1 cellular context compared by ENCODE assay signal in genomic region chr6:32255212-32256153, GRCh38.
A peak's percentile ranks its signal among the peaks of the same experiment; 100 is the strongest.
TF ChIP-seq lines count a peak whose summit lies in the region.

No MANE protein-coding gene starts in this region.

TF ChIP-seq in K562, 482 proteins besides CTCF, POLR2A, EP300 and RAD21 (continued from another document and continues in another):
- TF ChIP-seq CHD7 (IDR thresholded peaks at IDR 0.05; ENCODE audit: low read depth, low read length) (no peak), AFF1 (IDR thresholded peaks at IDR 0.05; ENCODE audit: low read depth in 1 of 2, partially characterized antibody in 2 of 2) (no peak), KAT7 (CRISPR knock-in tag; IDR thresholded peaks at IDR 0.05; ENCODE audit: borderline replicate concordance) (no peak), BACH1 (tag; IDR thresholded peaks at IDR 0.05) (no peak), DDX20 (tag; IDR thresholded peaks at IDR 0.05; ENCODE audit: low read depth) (no peak), ZBTB49 (CRISPR knock-in tag; IDR thresholded peaks at IDR 0.05; ENCODE audit: borderline replicate concordance) (no peak), KLF6 (CRISPR knock-in tag; IDR thresholded peaks at IDR 0.05; ENCODE audit: borderline replicate concordance) (no peak), E2F3 (CRISPR knock-in tag; IDR thresholded peaks at IDR 0.05) (no peak), TARDBP (IDR thresholded peaks at IDR 0.05) (no peak), TCF3 (CRISPR knock-in tag; IDR thresholded peaks at IDR 0.05) (no peak), SMC3 (conservative IDR thresholded peaks at IDR 0.05; ENCODE audit: insufficient read depth, low read depth, low read length) (peak; percentile 56), STAT5A (IDR thresholded peaks at IDR 0.05; ENCODE audit: borderline replicate concordance, low read length) (no peak), ZFP30 (CRISPR knock-in tag; IDR thresholded peaks at IDR 0.05; ENCODE audit: borderline replicate concordance) (no peak), ZNF384 (IDR thresholded peaks at IDR 0.05; ENCODE audit: low read depth, low read length) (no peak), CREM (IDR thresholded peaks at IDR 0.05; ENCODE audit: low read depth) (no peak), CREBBP (IDR thresholded peaks at IDR 0.05; ENCODE audit: low read depth, low read length) (no peak), COPS2 (conservative IDR thresholded peaks at IDR 0.05) (no peak), FOXK2 (conservative IDR thresholded peaks at IDR 0.05 in 1 of 2, IDR thresholded peaks at IDR 0.05 in 1 of 2; ENCODE audit: low read depth in 2 of 2) (no peak), ZNF197 (CRISPR knock-in tag; IDR thresholded peaks at IDR 0.05; ENCODE audit: low read depth) (no peak), ZBTB1 (CRISPR knock-in tag; IDR thresholded peaks at IDR 0.05; ENCODE audit: borderline replicate concordance, low read depth) (no peak), RNF219 (CRISPR knock-in tag; IDR thresholded peaks at IDR 0.05) (no peak)
- TF ChIP-seq, protein P1, sequence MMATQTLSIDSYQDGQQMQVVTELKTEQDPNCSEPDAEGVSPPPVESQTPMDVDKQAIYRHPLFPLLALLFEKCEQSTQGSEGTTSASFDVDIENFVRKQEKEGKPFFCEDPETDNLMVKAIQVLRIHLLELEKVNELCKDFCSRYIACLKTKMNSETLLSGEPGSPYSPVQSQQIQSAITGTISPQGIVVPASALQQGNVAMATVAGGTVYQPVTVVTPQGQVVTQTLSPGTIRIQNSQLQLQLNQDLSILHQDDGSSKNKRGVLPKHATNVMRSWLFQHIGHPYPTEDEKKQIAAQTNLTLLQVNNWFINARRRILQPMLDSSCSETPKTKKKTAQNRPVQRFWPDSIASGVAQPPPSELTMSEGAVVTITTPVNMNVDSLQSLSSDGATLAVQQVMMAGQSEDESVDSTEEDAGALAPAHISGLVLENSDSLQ (IDR thresholded peaks at IDR 0.05) = no peak
- TF ChIP-seq, protein P2, sequence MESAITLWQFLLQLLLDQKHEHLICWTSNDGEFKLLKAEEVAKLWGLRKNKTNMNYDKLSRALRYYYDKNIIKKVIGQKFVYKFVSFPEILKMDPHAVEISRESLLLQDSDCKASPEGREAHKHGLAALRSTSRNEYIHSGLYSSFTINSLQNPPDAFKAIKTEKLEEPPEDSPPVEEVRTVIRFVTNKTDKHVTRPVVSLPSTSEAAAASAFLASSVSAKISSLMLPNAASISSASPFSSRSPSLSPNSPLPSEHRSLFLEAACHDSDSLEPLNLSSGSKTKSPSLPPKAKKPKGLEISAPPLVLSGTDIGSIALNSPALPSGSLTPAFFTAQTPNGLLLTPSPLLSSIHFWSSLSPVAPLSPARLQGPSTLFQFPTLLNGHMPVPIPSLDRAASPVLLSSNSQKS (CRISPR knock-in tag; IDR thresholded peaks at IDR 0.05) = no peak
- TF ChIP-seq, protein P3, sequence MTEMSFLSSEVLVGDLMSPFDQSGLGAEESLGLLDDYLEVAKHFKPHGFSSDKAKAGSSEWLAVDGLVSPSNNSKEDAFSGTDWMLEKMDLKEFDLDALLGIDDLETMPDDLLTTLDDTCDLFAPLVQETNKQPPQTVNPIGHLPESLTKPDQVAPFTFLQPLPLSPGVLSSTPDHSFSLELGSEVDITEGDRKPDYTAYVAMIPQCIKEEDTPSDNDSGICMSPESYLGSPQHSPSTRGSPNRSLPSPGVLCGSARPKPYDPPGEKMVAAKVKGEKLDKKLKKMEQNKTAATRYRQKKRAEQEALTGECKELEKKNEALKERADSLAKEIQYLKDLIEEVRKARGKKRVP (CRISPR knock-in tag; IDR thresholded peaks at IDR 0.05) = no peak
- TF ChIP-seq, protein P4, sequence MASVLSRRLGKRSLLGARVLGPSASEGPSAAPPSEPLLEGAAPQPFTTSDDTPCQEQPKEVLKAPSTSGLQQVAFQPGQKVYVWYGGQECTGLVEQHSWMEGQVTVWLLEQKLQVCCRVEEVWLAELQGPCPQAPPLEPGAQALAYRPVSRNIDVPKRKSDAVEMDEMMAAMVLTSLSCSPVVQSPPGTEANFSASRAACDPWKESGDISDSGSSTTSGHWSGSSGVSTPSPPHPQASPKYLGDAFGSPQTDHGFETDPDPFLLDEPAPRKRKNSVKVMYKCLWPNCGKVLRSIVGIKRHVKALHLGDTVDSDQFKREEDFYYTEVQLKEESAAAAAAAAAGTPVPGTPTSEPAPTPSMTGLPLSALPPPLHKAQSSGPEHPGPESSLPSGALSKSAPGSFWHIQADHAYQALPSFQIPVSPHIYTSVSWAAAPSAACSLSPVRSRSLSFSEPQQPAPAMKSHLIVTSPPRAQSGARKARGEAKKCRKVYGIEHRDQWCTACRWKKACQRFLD (CRISPR knock-in tag; IDR thresholded peaks at IDR 0.05) = no peak
- TF ChIP-seq, protein P5, sequence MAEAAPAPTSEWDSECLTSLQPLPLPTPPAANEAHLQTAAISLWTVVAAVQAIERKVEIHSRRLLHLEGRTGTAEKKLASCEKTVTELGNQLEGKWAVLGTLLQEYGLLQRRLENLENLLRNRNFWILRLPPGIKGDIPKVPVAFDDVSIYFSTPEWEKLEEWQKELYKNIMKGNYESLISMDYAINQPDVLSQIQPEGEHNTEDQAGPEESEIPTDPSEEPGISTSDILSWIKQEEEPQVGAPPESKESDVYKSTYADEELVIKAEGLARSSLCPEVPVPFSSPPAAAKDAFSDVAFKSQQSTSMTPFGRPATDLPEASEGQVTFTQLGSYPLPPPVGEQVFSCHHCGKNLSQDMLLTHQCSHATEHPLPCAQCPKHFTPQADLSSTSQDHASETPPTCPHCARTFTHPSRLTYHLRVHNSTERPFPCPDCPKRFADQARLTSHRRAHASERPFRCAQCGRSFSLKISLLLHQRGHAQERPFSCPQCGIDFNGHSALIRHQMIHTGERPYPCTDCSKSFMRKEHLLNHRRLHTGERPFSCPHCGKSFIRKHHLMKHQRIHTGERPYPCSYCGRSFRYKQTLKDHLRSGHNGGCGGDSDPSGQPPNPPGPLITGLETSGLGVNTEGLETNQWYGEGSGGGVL (CRISPR knock-in tag; IDR thresholded peaks at IDR 0.05) = no peak
